Comparison of ENCODE assay signal across 20 cellular contexts in genomic region chr6:26629373-26629772, GRCh38. TPM values are rescaled to one million over a fixed set of nuclear protein-coding genes. Genes with fewer than 3 reads are reported as not detected.
DNase-seq lines count a peak whose midpoint lies in the region; ATAC-seq, FAIRE-seq and TF ChIP-seq lines count a peak whose summit lies in the region.
"Had no signal": no experiment of that assay in that cellular context is flagged by ENCODE, and none has a peak within 500 bp of the region (broad histone marks: within the 10 kb centered on the region; RNA-seq: fewer than 3 reads in every experiment).

No MANE protein-coding gene starts in this region.

- no peak overlapping the region for H3K4me3 Mint-ChIP-seq in MCF 10A (ENCODE audit: unreplicated experiment)
- H3K4me3 Mint-ChIP-seq: CD14-positive monocyte; CD4-positive, alpha-beta T cell; CD8-positive, alpha-beta memory T cell; HFFc6 had no signal

- BruUV-seq in MCF 10A (replicated peaks; lab: Mats Ljungman, UMichigan) (no TSS peak), K562 (replicated peaks; lab: Mats Ljungman, UMichigan) (no TSS peak)

- H4K20me1 ChIP-seq in K562 (replicated peaks; ENCODE audit: control insufficient read depth, insufficient read depth, low read length): no peaks in the 10 kb centered on the region
- H4K20me1 ChIP-seq: BLaER1 treated with 17β-estradiol and CSF1 and Interleukin-3, amounts not matched to agents 10 nM and 100 nM had no signal

- POLR2A ChIA-PET in MCF 10A (lab: Yijun Ruan, JAX) (no interaction called here), K562 (lab: Yijun Ruan, JAX) (no interaction called here)

- no peak for TF ChIP-seq POLR2A in breast epithelium (IDR thresholded peaks at IDR 0.05)
- no peak for TF ChIP-seq POLR2A in K562 (conservative IDR thresholded peaks at IDR 0.05)

- H3K4me2 ChIP-seq in K562 (ENCODE audit: insufficient read depth, low read length): no peak overlapping the region
- H3K4me2 ChIP-seq: BLaER1 treated with 17β-estradiol and CSF1 and Interleukin-3, amounts not matched to agents 10 nM and 100 nM had no signal

- WGBS in K562 (ENCODE audit: insufficient coverage, low coverage, missing lambda C conversion rate): 0% methylated on average over 1 of the region's 1 CpG

- peaks cover 8% of the 10 kb centered on the region for H3K9me3 Mint-ChIP-seq in MCF 10A (ENCODE audit: unreplicated experiment)

- CTCF ChIA-PET in MCF 10A (lab: Yijun Ruan, JAX): no interaction called here
- CTCF ChIA-PET in K562 (lab: Yijun Ruan, JAX; ENCODE audit: low intra/inter-chr PET ratio): no interaction called here

- H3K79me2 ChIP-seq in K562 (ENCODE audit: control insufficient read depth, insufficient read depth, low read length): no peaks in the 10 kb centered on the region

- H3K9me3 ChIP-seq in breast epithelium (peaks cover 0 to 6% of the 10 kb centered on the region in 2 donors), K562 (replicated peaks; ENCODE audit: control insufficient read depth, insufficient read depth, low read depth, low read length) (no peaks in the 10 kb centered on the region), kidney (ENCODE audit: control insufficient read depth in 1 of 2, low read length in 2 of 2) (no peaks in the 10 kb centered on the region)
- H3K9me3 ChIP-seq: BE2C, HAP-1 had no signal

- no peak for ATAC-seq in K562
- ATAC-seq in GM18498 (IDR thresholded peaks at IDR 0.05; ENCODE audit: unreplicated experiment): no peak
- no peak for ATAC-seq in HG02870 (IDR thresholded peaks at IDR 0.05; ENCODE audit: unreplicated experiment)

- H3K27ac Mint-ChIP-seq in MCF 10A (ENCODE audit: low read depth, unreplicated experiment): no peak overlapping the region
- H3K27ac Mint-ChIP-seq: CD14-positive monocyte; CD4-positive, alpha-beta T cell; CD8-positive, alpha-beta memory T cell; HFFc6 had no signal

- DNase-seq in MCF 10A (ENCODE audit: unreplicated experiment): peak; percentile 3
- no peak for DNase-seq in breast epithelium (ENCODE audit: low spot score in 2 of 2)
- DNase-seq in AML-193 (lab: John Stamatoyannopoulos, UW): peak; percentile 33 to 48
- DNase-seq in K562 (ENCODE audit: extremely low read depth in 1 of 4, low spot score in 3 of 4): no peak
- DNase-seq in kidney: no peak
- DNase-seq: BE2C; CD4-positive, alpha-beta T cell; CD8-positive, alpha-beta memory T cell; DMS53; DMS79 treated with DMSO at 0.1 percent for 48 hours; GF-D8; GOT3; HFFc6 had no signal

- no peaks in the 10 kb centered on the region for H3K36me3 ChIP-seq in breast epithelium
- no peaks in the 10 kb centered on the region for H3K36me3 ChIP-seq in K562 (ENCODE audit: control insufficient read depth, insufficient read depth, low read length)
- H3K36me3 ChIP-seq in kidney (ENCODE audit: control insufficient read depth in 1 of 2, insufficient read depth in 2 of 2, low read length in 2 of 2): no peaks in the 10 kb centered on the region
- H3K36me3 ChIP-seq: HAP-1 had no signal

- H3K27me3 Mint-ChIP-seq in MCF 10A (ENCODE audit: insufficient read depth, unreplicated experiment): no peaks in the 10 kb centered on the region
- H3K27me3 Mint-ChIP-seq: CD4-positive, alpha-beta T cell had no signal

- H3K9me1 ChIP-seq in K562 (ENCODE audit: control insufficient read depth, insufficient read depth, low read length): no peaks in the 10 kb centered on the region

- H3K4me1 Mint-ChIP-seq in MCF 10A (ENCODE audit: insufficient read depth, unreplicated experiment): no peaks in the 10 kb centered on the region
- H3K4me1 Mint-ChIP-seq: CD14-positive monocyte; CD8-positive, alpha-beta memory T cell had no signal

- H3K9ac ChIP-seq in K562 (ENCODE audit: insufficient read depth in 1 of 2, low read depth in 2 of 2, low read length in 2 of 2) (no peak overlapping the region), kidney (ENCODE audit: low read length in 2 of 2) (no peak overlapping the region)
- H3K9ac ChIP-seq: BLaER1 treated with 17β-estradiol and CSF1 and Interleukin-3, amounts not matched to agents 10 nM and 100 nM had no signal

- FAIRE-seq in K562 (lab: Jason Lieb, UNC) (no peak), kidney (lab: Jason Lieb, UNC) (peak; percentile 6)
- FAIRE-seq: GM12891, H54 had no signal

- TF ChIP-seq CTCF in MCF 10A (IDR thresholded peaks at IDR 0.05; ENCODE audit: unreplicated experiment) (no peak), breast epithelium (IDR thresholded peaks at IDR 0.05) (no peak), K562 (IDR thresholded peaks at IDR 0.05 in 2 of 3, conservative IDR thresholded peaks at IDR 0.05 in 1 of 3; ENCODE audit: insufficient read depth in 2 of 3, low read depth in 1 of 3, low read length in 3 of 3) (no peak), kidney (IDR thresholded peaks at IDR 0.05; ENCODE audit: borderline replicate concordance, extremely low read depth, insufficient read depth) (no peak)

- H3K27me3 ChIP-seq in breast epithelium: no peaks in the 10 kb centered on the region
- no peaks in the 10 kb centered on the region for H3K27me3 ChIP-seq in K562 (ENCODE audit: control insufficient read depth in 2 of 2, insufficient read depth in 2 of 2, low read length in 2 of 2)
- H3K27me3 ChIP-seq: BE2C; BLaER1 treated with 17β-estradiol and CSF1 and Interleukin-3, amounts not matched to agents 10 nM and 100 nM had no signal

- no peak overlapping the region for H2AFZ ChIP-seq in K562 (ENCODE audit: low read depth, low read length)

- in situ Hi-C loops in K562 (cut with MboI): no loop called here

- TF ChIP-seq EP300 in K562 (IDR thresholded peaks at IDR 0.05; ENCODE audit: low read length): no peak

- H3K36me3 Mint-ChIP-seq in MCF 10A (ENCODE audit: insufficient read depth, unreplicated experiment): peaks cover 6% of the 10 kb centered on the region

- no peak for TF ChIP-seq RAD21 in K562 (CRISPR knock-in tag; conservative IDR thresholded peaks at IDR 0.05 in 1 of 2, IDR thresholded peaks at IDR 0.05 in 1 of 2)

- intact Hi-C loops in MCF 10A (cut with micrococcal nuclease) (no loop called here), breast epithelium (cut with DNase I; ENCODE audit: low total_unique reads) (no loop called here), K562 (cut with micrococcal nuclease) (no loop called here), kidney (cut with DNase I) (no loop called here)

- H3K4me3 ChIP-seq in breast epithelium: no peak overlapping the region
- no peak overlapping the region for H3K4me3 ChIP-seq in K562
- H3K4me3 ChIP-seq in kidney (ENCODE audit: low read length in 2 of 2): no peak overlapping the region
- H3K4me3 ChIP-seq: BLaER1 treated with 17β-estradiol and CSF1 and Interleukin-3, amounts not matched to agents 10 nM and 100 nM; HAP-1 had no signal

- H3K27ac ChIP-seq in breast epithelium (no peak overlapping the region), K562 (ENCODE audit: extremely low read depth, low read depth, low read length) (no peak overlapping the region), kidney (ENCODE audit: low read depth in 2 of 2, low read length in 2 of 2) (no peak overlapping the region)
- H3K27ac ChIP-seq: BLaER1 treated with 17β-estradiol and CSF1 and Interleukin-3, amounts not matched to agents 10 nM and 100 nM had no signal

- H3K4me1 ChIP-seq in breast epithelium (no peaks in the 10 kb centered on the region), K562 (replicated peaks in 1 of 2; ENCODE audit: control insufficient read depth in 2 of 2, insufficient read depth in 2 of 2, low read length in 2 of 2) (no peaks in the 10 kb centered on the region), kidney (ENCODE audit: control insufficient read depth in 1 of 2, insufficient read depth in 1 of 2, low read depth in 1 of 2, low read length in 2 of 2) (no peaks in the 10 kb centered on the region)
- H3K4me1 ChIP-seq: BE2C; BLaER1 treated with 17β-estradiol and CSF1 and Interleukin-3, amounts not matched to agents 10 nM and 100 nM; HAP-1 had no signal

RNA-seq across cellular contexts. Expression of gene ZNF322, which starts 30.2 kb away (rescaled TPM):
- 20.7 and 23.3 TPM in 2 replicates for total RNA-seq in MCF 10A (2022)
- 10 to 100 TPM; 12.6 to 28.5 (median 16.4) TPM for total RNA-seq in breast epithelium
- total RNA-seq in K562 (2011; cell fraction: chromatin; rRNA removed; ENCODE audit: low replicate concordance): 8.3 and 23.3 TPM in 2 replicates
- 13.7 and 20.0 TPM in 2 replicates for total RNA-seq in K562 (2011; cell fraction: nucleolus; rRNA removed)
- 11.3 and 14.8 TPM in 2 replicates for total RNA-seq in K562 (2011; cell fraction: nucleoplasm; rRNA removed)
- total RNA-seq in K562 (2014; rRNA removed): 11.6 and 12.4 TPM in 2 replicates
- 24.0 and 27.2 TPM in 2 replicates for total RNA-seq in K562 (2014; rRNA removed; fragmentation: Illumina TruSeq; extraction: Trizol)
- 25.2 and 26.4 TPM in 2 replicates for total RNA-seq in K562 (2015; rRNA removed; fragmentation: Illumina TruSeq; extraction: Trizol)
- total RNA-seq in K562 (2021): 29.2 and 31.2 TPM in 2 replicates
- polyA plus RNA-seq in K562 (2011; rRNA removed): 21.9 and 24.8 TPM in 2 replicates
- 3.9 and 6.5 TPM in 2 replicates for polyA plus RNA-seq in K562 (2011; cell fraction: cytosol; rRNA removed)
- 20.4 and 22.7 TPM in 2 replicates for polyA plus RNA-seq in K562 (2011; cell fraction: nucleus; rRNA removed)
- 10.6 and 17.4 TPM in 2 replicates for polyA plus RNA-seq in K562 (2012)
- 17.8 and 18.7 TPM in 2 replicates for polyA plus RNA-seq in K562 (2014; fragmentation: Illumina TruSeq; extraction: Trizol)
- polyA plus RNA-seq in K562 (2014; fragmentation: Nextera tagmentation; extraction: Ambion mirVana): 1 to 10 TPM; 4.7 to 7.1 TPM
- 12.4 and 14.6 TPM in 2 replicates for polyA plus RNA-seq in K562 (2014; rRNA removed)
- polyA minus RNA-seq in K562 (2011; rRNA and poly(A)+ RNA removed): 18.8 and 21.8 TPM in 2 replicates
- polyA minus RNA-seq in K562 (2011; cell fraction: cytosol; rRNA and poly(A)+ RNA removed): 9.3 and 10.4 TPM in 2 replicates
- polyA minus RNA-seq in K562 (2011; cell fraction: nucleus; rRNA and poly(A)+ RNA removed): 15.6 and 21.7 TPM in 2 replicates
- total RNA-seq in kidney: 27.3 TPM
- 7.9 TPM for polyA plus RNA-seq in kidney (ENCODE audit: insufficient read depth, low read depth, low replicate concordance)

RNA-seq across cellular contexts. Expression of gene ABT1, which starts 32.6 kb away (rescaled TPM):
- 11.9 and 12.9 TPM in 2 replicates for total RNA-seq in MCF 10A (2022)
- total RNA-seq in breast epithelium: 10 to 100 TPM; 13.8 to 19.5 (median 18.0) TPM
- total RNA-seq in K562 (2011; cell fraction: chromatin; rRNA removed; ENCODE audit: low replicate concordance): 19.4 and 24.4 TPM in 2 replicates
- total RNA-seq in K562 (2011; cell fraction: nucleolus; rRNA removed): 28.8 and 31.2 TPM in 2 replicates
- 29.9 and 34.0 TPM in 2 replicates for total RNA-seq in K562 (2011; cell fraction: nucleoplasm; rRNA removed)
- 52.7 and 60.6 TPM in 2 replicates for total RNA-seq in K562 (2014; rRNA removed)
- 19.9 and 21.5 TPM in 2 replicates for total RNA-seq in K562 (2014; rRNA removed; fragmentation: Illumina TruSeq; extraction: Trizol)
- 37.9 and 40.7 TPM in 2 replicates for total RNA-seq in K562 (2015; rRNA removed; fragmentation: Illumina TruSeq; extraction: Trizol)
- total RNA-seq in K562 (2021): 45.4 and 47.8 TPM in 2 replicates
- 45.9 and 47.2 TPM in 2 replicates for polyA plus RNA-seq in K562 (2011; rRNA removed)
- polyA plus RNA-seq in K562 (2011; cell fraction: cytosol; rRNA removed): 54.9 and 75.5 TPM in 2 replicates
- polyA plus RNA-seq in K562 (2011; cell fraction: nucleus; rRNA removed): 31.7 and 32.1 TPM in 2 replicates
- 28.3 and 30.1 TPM in 2 replicates for polyA plus RNA-seq in K562 (2012)
- polyA plus RNA-seq in K562 (2014; fragmentation: Illumina TruSeq; extraction: Trizol): 29.6 and 40.5 TPM in 2 replicates
- polyA plus RNA-seq in K562 (2014; fragmentation: Nextera tagmentation; extraction: Ambion mirVana): 10 to 100 TPM in 1 of 2 experiments, 1 to 10 TPM in 1; 8.8 to 25.2 TPM
- polyA plus RNA-seq in K562 (2014; rRNA removed): 51.1 and 59.4 TPM in 2 replicates
- polyA minus RNA-seq in K562 (2011; rRNA and poly(A)+ RNA removed): 19.4 and 21.4 TPM in 2 replicates
- 17.9 and 18.6 TPM in 2 replicates for polyA minus RNA-seq in K562 (2011; cell fraction: cytosol; rRNA and poly(A)+ RNA removed)
- polyA minus RNA-seq in K562 (2011; cell fraction: nucleus; rRNA and poly(A)+ RNA removed): 26.0 and 42.1 TPM in 2 replicates
- total RNA-seq in kidney: 14.0 TPM
- polyA plus RNA-seq in kidney (ENCODE audit: insufficient read depth, low read depth, low replicate concordance): 11.3 TPM

Comparison
In these comparisons a context has a peak if more than half of its experiments do, and no peak if none do; other contexts are left out.
1. DNase-seq: peak in MCF 10A (single experiment) and AML-193 (2 of 2); none in breast epithelium (0 of 2), K562 (0 of 4) and kidney (single experiment).